In the genomic region with DNA sequence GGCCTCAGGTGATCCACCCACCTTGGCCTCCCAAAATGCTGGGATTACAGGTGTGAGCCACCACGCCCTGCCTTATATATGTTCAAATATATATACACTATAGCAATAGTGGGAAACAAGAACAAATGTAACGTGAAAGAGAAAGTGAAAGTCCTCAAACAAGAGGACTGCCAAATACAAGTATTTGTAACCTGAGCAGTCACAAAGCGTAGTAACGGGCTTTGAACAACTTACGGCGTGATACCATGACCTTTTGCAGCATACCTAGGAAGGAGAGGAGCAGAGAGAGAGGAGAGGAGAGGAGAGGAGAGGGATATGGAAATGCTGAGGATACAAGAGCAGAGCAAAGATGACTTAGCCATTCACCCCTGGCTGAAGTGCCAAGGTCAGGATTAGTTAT, we compare ENCODE assay signal across 10 cellular contexts.
DNase-seq lines count a peak whose midpoint lies in the region; ATAC-seq and TF ChIP-seq lines count a peak whose summit lies in the region.
"Had no signal": no experiment of that assay in that cellular context is flagged by ENCODE, and none has a peak within 500 bp of the region (broad histone marks: within the 10 kb centered on the region; RNA-seq: fewer than 3 reads in every experiment).

No MANE protein-coding gene starts in this region.

- CTCF ChIA-PET in AG04450 (lab: Charles Lee), result no interaction called here

- DNase-seq in AG04450 (ENCODE audit: low read depth, low spot score) (no peak), M059J (ENCODE audit: low read depth) (peak; percentile 65), fibroblast of the conjunctiva (ENCODE audit: low read depth) (peak; percentile 1), islet precursor cell (no peak), ovary (no peak)
- DNase-seq: NCI-H1436, pancreas had no signal

- H3K36me3 ChIP-seq in ovary, result no peaks in the 10 kb centered on the region
- H3K36me3 ChIP-seq: pancreas had no signal

- no peak for TF ChIP-seq POLR2A in ovary (IDR thresholded peaks at IDR 0.05)

- 39 to 56% (median 43%) methylated on average over 6 of the region's 6 CpGs for WGBS in ovary, 3 donors

- intact Hi-C loops in ovary (cut with DNase I), result no loop called here

- TF ChIP-seq CTCF in AG04450 (IDR thresholded peaks at IDR 0.05; ENCODE audit: low read depth, low read length) (no peak), ovary (IDR thresholded peaks at IDR 0.05) (no peak)

- H3K9me3 ChIP-seq in AG04450 (ENCODE audit: control insufficient read depth, insufficient read depth, low read length) (no peaks in the 10 kb centered on the region), ovary (no peaks in the 10 kb centered on the region)
- H3K9me3 ChIP-seq: pancreas had no signal

- POLR2A ChIA-PET in AG04450 (lab: Yijun Ruan, JAX), result no interaction called here

- no peaks in the 10 kb centered on the region for H3K4me1 ChIP-seq in ovary (ENCODE audit: insufficient read depth)
- H3K4me1 ChIP-seq: pancreas had no signal

- H3K4me3 ChIP-seq in AG04450 (ENCODE audit: low read depth, low read length) (peak overlapping the region; percentile 33; the same call in 1 of the 2 replicates), ovary (no peak overlapping the region)
- H3K4me3 ChIP-seq: pancreas had no signal

- TF ChIP-seq EP300 in ovary (IDR thresholded peaks at IDR 0.05), result no peak

- H3K27ac ChIP-seq in AG04450 (ENCODE audit: low read depth, low read length) (no peak overlapping the region), ovary (no peak overlapping the region)
- H3K27ac ChIP-seq: pancreas had no signal

- H3K27me3 ChIP-seq in AG04450 (ENCODE audit: control insufficient read depth, insufficient read depth, low read length), result no peaks in the 10 kb centered on the region
- H3K27me3 ChIP-seq in ovary, result no peaks in the 10 kb centered on the region
- H3K27me3 ChIP-seq: pancreas had no signal

- peak; percentile 64 for ATAC-seq in GM19043 (IDR thresholded peaks at IDR 0.05; ENCODE audit: low read depth, unreplicated experiment)
- ATAC-seq in HG02759 (IDR thresholded peaks at IDR 0.05; ENCODE audit: unreplicated experiment), result no peak
- no peak for ATAC-seq in activated CD4-positive, CD25-positive, alpha-beta regulatory T cell treated with anti-CD3 and anti-CD28 coated beads, Interleukin-2, amount 50 U/mL, for 24 hours

Comparison
In these comparisons a context has a peak if more than half of its experiments do, and no peak if none do; other contexts are left out.
1. DNase-seq: peak in M059J (single experiment) and fibroblast of the conjunctiva (single experiment); none in AG04450 (single experiment), islet precursor cell (single experiment) and ovary (0 of 5).